In the genomic region with DNA sequence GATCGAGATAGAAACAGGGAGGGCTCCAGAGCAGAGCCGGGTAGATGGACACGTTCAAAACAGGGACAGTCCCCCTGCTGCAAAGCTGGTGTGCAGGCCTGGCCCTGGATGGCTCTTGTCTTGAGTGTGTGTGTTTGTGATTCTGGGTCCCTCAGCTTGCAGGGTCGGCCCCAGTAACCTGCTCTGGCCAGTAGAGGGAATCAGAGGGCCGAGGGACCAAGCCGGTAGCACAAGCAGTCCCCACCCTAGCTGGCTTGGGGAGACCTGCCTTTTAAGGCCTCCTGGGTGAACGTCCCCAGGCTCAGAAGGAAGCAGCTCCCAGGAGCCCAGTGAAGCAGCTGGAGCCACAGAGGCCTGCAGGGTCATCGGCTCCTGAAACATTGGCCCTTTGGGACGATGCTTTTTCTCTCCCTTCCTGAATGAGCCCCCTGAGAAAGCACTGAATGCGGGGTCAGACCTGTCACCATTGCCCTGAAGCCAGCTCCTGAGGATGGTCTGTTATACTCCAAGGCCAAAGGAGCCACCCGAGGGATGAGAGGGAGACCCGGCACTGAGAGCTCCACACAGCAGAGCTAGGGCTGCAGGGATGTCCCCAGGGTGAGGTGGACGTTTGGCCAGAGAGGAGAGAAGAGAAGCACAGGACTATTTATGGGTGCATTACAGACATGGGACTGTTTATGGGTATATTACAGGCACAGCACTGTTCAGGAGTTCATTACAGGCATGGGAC, we compare ENCODE assay signal across 8 cellular contexts. TPM values are rescaled to one million over a fixed set of nuclear protein-coding genes. Genes with fewer than 3 reads are reported as not detected.
DNase-seq lines count a peak whose midpoint lies in the region; ATAC-seq and TF ChIP-seq lines count a peak whose summit lies in the region.

No MANE protein-coding gene starts in this region.

- peak; percentile 69 to 80 for TF ChIP-seq CTCF in right atrium auricular region (IDR thresholded peaks at IDR 0.05)
- TF ChIP-seq CTCF in mesothelial cell of epicardium (IDR thresholded peaks at IDR 0.05; ENCODE audit: unreplicated experiment): no peak

- no peak overlapping the region for H3K4me3 Mint-ChIP-seq in activated T-cell treated with anti-CD3 and anti-CD28 coated beads, Interleukin-2, amount 50 U/mL, for 4 hours
- H3K4me3 Mint-ChIP-seq in mesothelial cell of epicardium: no peak overlapping the region

- H3K9me3 ChIP-seq in right atrium auricular region: no peaks in the 10 kb centered on the region

- H3K27ac Mint-ChIP-seq in mesothelial cell of epicardium: no peak overlapping the region

- H3K27me3 ChIP-seq in right atrium auricular region: no peaks in the 10 kb centered on the region

- peak in 1 of 2 donors; percentile 24 for ATAC-seq in activated T-cell treated with anti-CD3 and anti-CD28 coated beads, Interleukin-2, amount 50 U/mL, for 4 hours
- ATAC-seq in HG02642 (IDR thresholded peaks at IDR 0.05; ENCODE audit: poor library complexity, unreplicated experiment): no peak

- no peak overlapping the region for H3K27ac ChIP-seq in right atrium auricular region

- no peaks in the 10 kb centered on the region for H3K36me3 ChIP-seq in right atrium auricular region

- DNase-seq in SKM-1 treated with dmso at 0.1 percent for 144 hours (lab: John Stamatoyannopoulos, UW; ENCODE audit: unreplicated experiment): peak; percentile 30
- DNase-seq in SKM-1 (lab: John Stamatoyannopoulos, UW; ENCODE audit: unreplicated experiment): no peak
- peak; percentile 52 for DNase-seq in MV-4-11 (lab: John Stamatoyannopoulos, UW)
- peak; percentile 37 for DNase-seq in activated T-cell treated with anti-CD3 and anti-CD28 coated beads, Interleukin-2, amount 50 U/mL, for 4 hours
- no peak for DNase-seq in right atrium auricular region (ENCODE audit: low spot score)
- DNase-seq in stimulated activated CD4-positive, alpha-beta T cell treated with anti-CD3 and anti-CD28 coated beads, Interleukin-4, amount 100 ng/mL, for 4 hours: peak; percentile 30 to 38
- DNase-seq in mesothelial cell of epicardium (ENCODE audit: low spot score in 2 of 2, unreplicated experiment in 2 of 2): no peak

- H3K4me3 ChIP-seq in right atrium auricular region: no peak overlapping the region

- peaks cover 9% of the 10 kb centered on the region for H3K4me1 Mint-ChIP-seq in activated T-cell treated with anti-CD3 and anti-CD28 coated beads, Interleukin-2, amount 50 U/mL, for 4 hours (ENCODE audit: low read depth)
- peaks cover 8% of the 10 kb centered on the region for H3K4me1 Mint-ChIP-seq in mesothelial cell of epicardium

- no peaks in the 10 kb centered on the region for H3K9me3 Mint-ChIP-seq in activated T-cell treated with anti-CD3 and anti-CD28 coated beads, Interleukin-2, amount 50 U/mL, for 4 hours
- no peaks in the 10 kb centered on the region for H3K9me3 Mint-ChIP-seq in mesothelial cell of epicardium

- peaks cover 4% of the 10 kb centered on the region for H3K27me3 Mint-ChIP-seq in activated T-cell treated with anti-CD3 and anti-CD28 coated beads, Interleukin-2, amount 50 U/mL, for 4 hours (ENCODE audit: low read depth)
- H3K27me3 Mint-ChIP-seq in mesothelial cell of epicardium (ENCODE audit: low read depth): peaks cover 5% of the 10 kb centered on the region

- peaks cover 3 to 34% of the 10 kb centered on the region in 2 donors for H3K4me1 ChIP-seq in right atrium auricular region

- H3K36me3 Mint-ChIP-seq in activated T-cell treated with anti-CD3 and anti-CD28 coated beads, Interleukin-2, amount 50 U/mL, for 4 hours (ENCODE audit: insufficient read depth): no peaks in the 10 kb centered on the region
- H3K36me3 Mint-ChIP-seq in mesothelial cell of epicardium: no peaks in the 10 kb centered on the region

RNA-seq across cellular contexts. Expression of a gene that starts 15.4 kb away (rescaled TPM):
- total RNA-seq in activated T-cell treated with anti-CD3 and anti-CD28 coated beads, Interleukin-2, amount 50 U/mL, for 4 hours: under 1 TPM; 0.38 to 0.48 (median 0.47) TPM
- total RNA-seq in right atrium auricular region: 100 to 1,000 TPM in 1 of 2 donors, 10 to 100 TPM in 1; 27.1 to 108 TPM
- 6.1 to 7.7 TPM (median 7.5 TPM) in 3 replicates for total RNA-seq in mesothelial cell of epicardium

RNA-seq across cellular contexts. Expression of a gene that starts 57.7 kb away (rescaled TPM):
- total RNA-seq in activated T-cell treated with anti-CD3 and anti-CD28 coated beads, Interleukin-2, amount 50 U/mL, for 4 hours: 10 to 100 TPM; 19.2 to 33.2 (median 19.4) TPM
- total RNA-seq in right atrium auricular region: 100 to 1,000 TPM in 1 of 2 donors, 10 to 100 TPM in 1; 61.6 to 103 TPM
- 544 to 655 TPM (median 645 TPM) in 3 replicates for total RNA-seq in mesothelial cell of epicardium

Comparison
In these comparisons a context has a peak if more than half of its experiments do, and no peak if none do; other contexts are left out.
1. DNase-seq: peak in SKM-1 treated with dmso at 0.1 percent for 144 hours (single experiment), MV-4-11 (single experiment), activated T-cell treated with anti-CD3 and anti-CD28 coated beads, Interleukin-2, amount 50 U/mL, for 4 hours (single experiment) and stimulated activated CD4-positive, alpha-beta T cell treated with anti-CD3 and anti-CD28 coated beads, Interleukin-4, amount 100 ng/mL, for 4 hours (2 of 2); none in SKM-1 (single experiment), right atrium auricular region (single experiment) and mesothelial cell of epicardium (0 of 2).